Comparison of ENCODE assay signal across 1 cellular context in the genomic region with DNA sequence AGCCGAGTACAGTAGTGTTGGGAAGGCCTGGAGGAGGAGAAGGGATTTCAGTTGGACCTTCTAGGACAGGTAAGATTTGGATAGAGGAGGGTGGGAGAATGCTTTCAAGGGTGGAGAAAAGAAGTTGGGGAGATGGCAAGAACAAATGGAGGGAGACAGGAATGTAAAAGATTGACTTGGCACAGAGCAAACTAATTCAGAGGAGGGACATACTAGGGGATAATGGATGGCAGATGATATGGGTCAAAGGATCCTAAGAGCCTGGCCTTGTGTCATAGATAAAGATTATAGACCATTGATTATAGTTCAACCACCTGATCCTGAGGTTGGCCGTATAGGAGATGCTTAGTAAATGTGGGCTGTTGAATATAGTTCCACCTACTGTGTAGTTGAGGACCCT.
TF ChIP-seq lines count a peak whose summit lies in the region.

No MANE protein-coding gene starts in this region.

TF ChIP-seq in A549, 52 proteins besides CTCF, POLR2A, EP300 and RAD21:
- TF ChIP-seq FOSB (CRISPR knock-in tag; IDR thresholded peaks at IDR 0.05) (peak; percentile 54; the same call in 1 of the 2 replicates), HOXA7 (CRISPR knock-in tag; IDR thresholded peaks at IDR 0.05) (peak; percentile 56; the same call in 1 of the 2 replicates), TFCP2L1 (CRISPR knock-in tag; IDR thresholded peaks at IDR 0.05) (peak; percentile 80), TP53 (CRISPR knock-in tag; IDR thresholded peaks at IDR 0.05) (no peak)
